9 cellular contexts compared by ENCODE assay signal in genomic region chr17:38590988-38591758, GRCh38. TPM values are rescaled to one million over a fixed set of nuclear protein-coding genes. Genes with fewer than 3 reads are reported as not detected.
DNase-seq lines count a peak whose midpoint lies in the region; ATAC-seq, FAIRE-seq and TF ChIP-seq lines count a peak whose summit lies in the region.
"Had no signal": no experiment of that assay in that cellular context is flagged by ENCODE, and none has a peak within 500 bp of the region (broad histone marks: within the 10 kb centered on the region; RNA-seq: fewer than 3 reads in every experiment).

No MANE protein-coding gene starts in this region.

- peak; percentile 23 for ATAC-seq in activated naive CD8-positive, alpha-beta T cell treated with anti-CD3 and anti-CD28 coated beads, Interleukin-2, amount 10 ng/mL, durations not matched to agents 7 days and 5 days (ENCODE audit: low read depth)
- peak; percentile 46 to 52 for ATAC-seq in upper lobe of left lung (ENCODE audit: low FRiP score in 2 of 2)

- H3K27ac ChIP-seq in dorsolateral prefrontal cortex (peak overlapping the region in 49 of 59 donors; percentile 8 to 84 (median 62)), upper lobe of left lung (no peak overlapping the region)

- peaks cover 88% of the 10 kb centered on the region for H3K27me3 Mint-ChIP-seq in activated naive CD8-positive, alpha-beta T cell treated with anti-CD3 and anti-CD28 coated beads, Interleukin-2, amount 10 ng/mL, durations not matched to agents 7 days and 5 days
- H3K27me3 Mint-ChIP-seq in activated naive CD8-positive, alpha-beta T cell treated with anti-CD3 and anti-CD28 coated beads for 36 hours: peaks cover 90% of the 10 kb centered on the region

- FAIRE-seq in GM12891 (lab: Jason Lieb, UNC): no peak

- H3K27ac Mint-ChIP-seq in activated naive CD8-positive, alpha-beta T cell treated with anti-CD3 and anti-CD28 coated beads, Interleukin-2, amount 10 ng/mL, durations not matched to agents 7 days and 5 days: peak overlapping the region; percentile 55
- no peak overlapping the region for H3K27ac Mint-ChIP-seq in activated naive CD8-positive, alpha-beta T cell treated with anti-CD3 and anti-CD28 coated beads for 36 hours
- H3K27ac Mint-ChIP-seq: T-helper 1 cell treated with Interleukin-12 subunit alpha and Interleukin-12 subunit beta and Interleukin-4 antibody, amounts not matched to agents 30 μg/mL and 1 μg/mL, for 36 hours had no signal

- peaks cover 0 to 6% (median 0%) of the 10 kb centered on the region in 45 donors for H3K27me3 ChIP-seq in dorsolateral prefrontal cortex
- H3K27me3 ChIP-seq in upper lobe of left lung: peaks cover 0 to 19% (median 5%) of the 10 kb centered on the region in 4 donors

- intact Hi-C loops in dorsolateral prefrontal cortex (cut with DNase I): no loop called here

- no peaks in the 10 kb centered on the region for H3K36me3 ChIP-seq in upper lobe of left lung

- TF ChIP-seq EP300 in upper lobe of left lung (IDR thresholded peaks at IDR 0.05): no peak

- H3K9me3 Mint-ChIP-seq in activated naive CD8-positive, alpha-beta T cell treated with anti-CD3 and anti-CD28 coated beads, Interleukin-2, amount 10 ng/mL, durations not matched to agents 7 days and 5 days: no peaks in the 10 kb centered on the region
- H3K9me3 Mint-ChIP-seq in activated naive CD8-positive, alpha-beta T cell treated with anti-CD3 and anti-CD28 coated beads for 36 hours: no peaks in the 10 kb centered on the region
- H3K9me3 Mint-ChIP-seq: T-helper 1 cell treated with Interleukin-12 subunit alpha and Interleukin-12 subunit beta and Interleukin-4 antibody, amounts not matched to agents 30 μg/mL and 1 μg/mL, for 36 hours had no signal

- POLR2A ChIA-PET in activated naive CD8-positive, alpha-beta T cell treated with anti-CD3 and anti-CD28 coated beads, Interleukin-2, amount 10 ng/mL, durations not matched to agents 7 days and 5 days (lab: Charles Lee): interaction anchor here (1.7 kb wide), 1 partner anchor 33 kb away, joined by 6 read pairs; no protein-coding TSS in a partner anchor

- peaks cover 43% of the 10 kb centered on the region for H3K4me1 Mint-ChIP-seq in activated naive CD8-positive, alpha-beta T cell treated with anti-CD3 and anti-CD28 coated beads, Interleukin-2, amount 10 ng/mL, durations not matched to agents 7 days and 5 days
- H3K4me1 Mint-ChIP-seq in activated naive CD8-positive, alpha-beta T cell treated with anti-CD3 and anti-CD28 coated beads for 36 hours: peaks cover 26% of the 10 kb centered on the region

- TF ChIP-seq CTCF in dorsolateral prefrontal cortex (IDR thresholded peaks at IDR 0.05 in 54 of 56, conservative IDR thresholded peaks at IDR 0.05 in 2 of 56; ENCODE audit: low read depth in 1 of 56, partially characterized antibody in 56 of 56) (no peak), upper lobe of left lung (IDR thresholded peaks at IDR 0.05) (no peak)

- 48 to 65% methylated on average over 2 to 6 of the region's 6 CpGs for WGBS in upper lobe of left lung, 2 donors

- TF ChIP-seq POLR2A in upper lobe of left lung (IDR thresholded peaks at IDR 0.05) (no peak), GM12891 (IDR thresholded peaks at IDR 0.05; ENCODE audit: low read depth, low read length) (no peak)

- H3K4me3 ChIP-seq in dorsolateral prefrontal cortex (no peak overlapping the region), upper lobe of left lung (no peak overlapping the region)

- H3K36me3 Mint-ChIP-seq in activated naive CD8-positive, alpha-beta T cell treated with anti-CD3 and anti-CD28 coated beads, Interleukin-2, amount 10 ng/mL, durations not matched to agents 7 days and 5 days: no peaks in the 10 kb centered on the region
- no peaks in the 10 kb centered on the region for H3K36me3 Mint-ChIP-seq in activated naive CD8-positive, alpha-beta T cell treated with anti-CD3 and anti-CD28 coated beads for 36 hours

- peaks cover 5 to 18% (median 16%) of the 10 kb centered on the region in 4 donors for H3K4me1 ChIP-seq in upper lobe of left lung

- no peaks in the 10 kb centered on the region for H3K9me3 ChIP-seq in upper lobe of left lung

- H3K4me3 Mint-ChIP-seq in activated naive CD8-positive, alpha-beta T cell treated with anti-CD3 and anti-CD28 coated beads, Interleukin-2, amount 10 ng/mL, durations not matched to agents 7 days and 5 days: peak overlapping the region; percentile 51
- no peak overlapping the region for H3K4me3 Mint-ChIP-seq in activated naive CD8-positive, alpha-beta T cell treated with anti-CD3 and anti-CD28 coated beads for 36 hours

- DNase-seq in activated naive CD8-positive, alpha-beta T cell treated with anti-CD3 and anti-CD28 coated beads, Interleukin-2, amount 10 ng/mL, durations not matched to agents 7 days and 5 days: no peak
- no peak for DNase-seq in activated naive CD8-positive, alpha-beta T cell treated with anti-CD3 and anti-CD28 coated beads for 36 hours
- DNase-seq in NOMO-1 treated with DMSO at 0.1 percent for 48 hours (lab: John Stamatoyannopoulos, UW; ENCODE audit: unreplicated experiment) (peak; percentile 63), dorsolateral prefrontal cortex (peak in 1 of 10 donors; percentile 35), upper lobe of left lung (peak in 1 of 2 donors; percentile 75), GM12891 (ENCODE audit: insufficient read length, low spot score) (no peak), cerebellar nuclear complex (lab: John Stamatoyannopoulos, UW) (no peak)
- DNase-seq in stimulated activated CD4-positive, alpha-beta T cell treated with anti-CD3 and anti-CD28 coated beads, Interleukin-4, amount 100 ng/mL, for 1 hour: no peak

TF ChIP-seq in GM12891, 5 proteins besides CTCF, POLR2A, EP300 and RAD21:
- TF ChIP-seq PAX5 (IDR thresholded peaks at IDR 0.05; ENCODE audit: insufficient read depth, low read length, severe bottlenecking): no peak
- no peak for TF ChIP-seq SPI1 (IDR thresholded peaks at IDR 0.05; ENCODE audit: low read depth, low read length)
- TF ChIP-seq POLR2AphosphoS5 (IDR thresholded peaks at IDR 0.05; ENCODE audit: low read depth, low read length): no peak
TF ChIP-seq in GM12891: peak in this region for 0.

RNA-seq across cellular contexts. Expression of gene SRCIN1, which starts 14.6 kb away (rescaled TPM):
- under 1 TPM in 1 of 2 experiments, not detected in 1; 0.11 TPM for total RNA-seq in activated naive CD8-positive, alpha-beta T cell treated with anti-CD3 and anti-CD28 coated beads, Interleukin-2, amount 10 ng/mL, durations not matched to agents 7 days and 5 days
- under 1 TPM; 0.37 to 0.42 TPM for total RNA-seq in activated naive CD8-positive, alpha-beta T cell treated with anti-CD3 and anti-CD28 coated beads for 36 hours
- total RNA-seq in dorsolateral prefrontal cortex (100 to 1,000 TPM in 111 of 120 experiments, 10 to 100 TPM in 9; 80.9 to 338 (median 151) TPM), upper lobe of left lung (10 to 100 TPM in 2 of 6 donors, 1 to 10 TPM in 4; 1.6 to 16.6 (median 5.6) TPM)
- 0.24 TPM for polyA plus RNA-seq in GM12891 (2012; ENCODE audit: low read depth, missing spikeins)

Comparison
In these comparisons a context has a peak if more than half of its experiments do, and no peak if none do; other contexts are left out.
1. H3K27ac ChIP-seq: peak in dorsolateral prefrontal cortex (49 of 59); none in upper lobe of left lung (0 of 4).
2. RNA of gene SRCIN1, which starts 14.6 kb away (total RNA-seq): 80.9 to 338 TPM in dorsolateral prefrontal cortex; 1.6 to 16.6 TPM in upper lobe of left lung, 0.37 to 0.42 TPM in activated naive CD8-positive, alpha-beta T cell treated with anti-CD3 and anti-CD28 coated beads for 36 hours and 0.11 TPM in activated naive CD8-positive, alpha-beta T cell treated with anti-CD3 and anti-CD28 coated beads, Interleukin-2, amount 10 ng/mL, durations not matched to agents 7 days and 5 days; every median in the first group is over 4 times any median in the second.